Comparison of ENCODE assay signal across 1 cellular context in the genomic region with DNA sequence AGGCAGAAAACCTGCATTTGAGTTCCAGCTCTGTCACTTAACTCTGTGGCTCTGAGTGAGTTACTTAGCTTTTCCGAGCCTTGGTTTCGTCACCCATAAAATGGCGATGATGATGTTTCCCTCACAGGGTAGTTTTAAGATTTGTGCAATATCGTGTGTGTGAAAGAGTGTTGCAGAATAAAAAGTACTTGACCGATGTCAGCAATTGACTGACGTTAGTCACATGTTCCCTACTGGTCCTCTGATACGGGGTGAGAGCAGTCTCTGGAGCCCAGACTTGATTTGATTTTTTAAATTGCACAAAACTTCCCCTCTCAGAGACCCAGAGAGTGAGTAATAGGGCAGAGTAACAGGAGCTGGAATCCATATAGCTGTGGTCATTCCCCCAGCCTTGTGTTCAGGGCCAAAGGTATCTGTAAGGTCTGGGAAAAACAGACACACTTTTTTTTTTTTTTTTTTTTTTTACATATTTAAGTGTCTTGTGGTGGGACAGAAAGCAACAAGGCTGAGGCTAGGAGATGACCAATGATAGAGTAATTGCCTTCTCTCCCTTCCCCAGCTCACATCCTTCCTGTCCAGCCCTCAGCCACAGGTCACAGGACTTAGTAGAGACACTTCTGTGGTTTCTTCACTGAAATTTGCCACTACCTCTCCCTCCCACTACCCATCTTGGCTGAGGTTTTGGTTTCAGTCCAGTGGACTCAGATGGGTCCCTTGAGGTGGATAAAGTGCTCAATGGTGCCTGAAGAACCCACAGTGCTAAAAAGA.
TF ChIP-seq lines count a peak whose summit lies in the region.

No MANE protein-coding gene starts in this region.

TF ChIP-seq in HepG2, 621 proteins besides CTCF, POLR2A, EP300 and RAD21 (continued from another document and continues in another):
- TF ChIP-seq, protein P1, sequence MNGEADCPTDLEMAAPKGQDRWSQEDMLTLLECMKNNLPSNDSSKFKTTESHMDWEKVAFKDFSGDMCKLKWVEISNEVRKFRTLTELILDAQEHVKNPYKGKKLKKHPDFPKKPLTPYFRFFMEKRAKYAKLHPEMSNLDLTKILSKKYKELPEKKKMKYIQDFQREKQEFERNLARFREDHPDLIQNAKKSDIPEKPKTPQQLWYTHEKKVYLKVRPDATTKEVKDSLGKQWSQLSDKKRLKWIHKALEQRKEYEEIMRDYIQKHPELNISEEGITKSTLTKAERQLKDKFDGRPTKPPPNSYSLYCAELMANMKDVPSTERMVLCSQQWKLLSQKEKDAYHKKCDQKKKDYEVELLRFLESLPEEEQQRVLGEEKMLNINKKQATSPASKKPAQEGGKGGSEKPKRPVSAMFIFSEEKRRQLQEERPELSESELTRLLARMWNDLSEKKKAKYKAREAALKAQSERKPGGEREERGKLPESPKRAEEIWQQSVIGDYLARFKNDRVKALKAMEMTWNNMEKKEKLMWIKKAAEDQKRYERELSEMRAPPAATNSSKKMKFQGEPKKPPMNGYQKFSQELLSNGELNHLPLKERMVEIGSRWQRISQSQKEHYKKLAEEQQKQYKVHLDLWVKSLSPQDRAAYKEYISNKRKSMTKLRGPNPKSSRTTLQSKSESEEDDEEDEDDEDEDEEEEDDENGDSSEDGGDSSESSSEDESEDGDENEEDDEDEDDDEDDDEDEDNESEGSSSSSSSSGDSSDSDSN (CRISPR knock-in tag; IDR thresholded peaks at IDR 0.05), result peak; percentile 11; the same call in 1 of the 2 replicates
- TF ChIP-seq, protein P2, sequence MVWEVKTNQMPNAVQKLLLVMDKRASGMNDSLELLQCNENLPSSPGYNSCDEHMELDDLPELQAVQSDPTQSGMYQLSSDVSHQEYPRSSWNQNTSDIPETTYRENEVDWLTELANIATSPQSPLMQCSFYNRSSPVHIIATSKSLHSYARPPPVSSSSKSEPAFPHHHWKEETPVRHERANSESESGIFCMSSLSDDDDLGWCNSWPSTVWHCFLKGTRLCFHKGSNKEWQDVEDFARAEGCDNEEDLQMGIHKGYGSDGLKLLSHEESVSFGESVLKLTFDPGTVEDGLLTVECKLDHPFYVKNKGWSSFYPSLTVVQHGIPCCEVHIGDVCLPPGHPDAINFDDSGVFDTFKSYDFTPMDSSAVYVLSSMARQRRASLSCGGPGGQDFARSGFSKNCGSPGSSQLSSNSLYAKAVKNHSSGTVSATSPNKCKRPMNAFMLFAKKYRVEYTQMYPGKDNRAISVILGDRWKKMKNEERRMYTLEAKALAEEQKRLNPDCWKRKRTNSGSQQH (CRISPR knock-in tag; IDR thresholded peaks at IDR 0.05; ENCODE audit: low read depth), result no peak
- TF ChIP-seq ZNF3 (CRISPR knock-in tag; IDR thresholded peaks at IDR 0.05), result no peak
- peak; percentile 19; the same call in 1 of the 2 replicates for TF ChIP-seq MED1 (CRISPR knock-in tag; IDR thresholded peaks at IDR 0.05)
- no peak for TF ChIP-seq FOXP1 (IDR thresholded peaks at IDR 0.05)
- no peak for TF ChIP-seq FOXP1 (CRISPR knock-in tag; IDR thresholded peaks at IDR 0.05)
- TF ChIP-seq, protein P3, sequence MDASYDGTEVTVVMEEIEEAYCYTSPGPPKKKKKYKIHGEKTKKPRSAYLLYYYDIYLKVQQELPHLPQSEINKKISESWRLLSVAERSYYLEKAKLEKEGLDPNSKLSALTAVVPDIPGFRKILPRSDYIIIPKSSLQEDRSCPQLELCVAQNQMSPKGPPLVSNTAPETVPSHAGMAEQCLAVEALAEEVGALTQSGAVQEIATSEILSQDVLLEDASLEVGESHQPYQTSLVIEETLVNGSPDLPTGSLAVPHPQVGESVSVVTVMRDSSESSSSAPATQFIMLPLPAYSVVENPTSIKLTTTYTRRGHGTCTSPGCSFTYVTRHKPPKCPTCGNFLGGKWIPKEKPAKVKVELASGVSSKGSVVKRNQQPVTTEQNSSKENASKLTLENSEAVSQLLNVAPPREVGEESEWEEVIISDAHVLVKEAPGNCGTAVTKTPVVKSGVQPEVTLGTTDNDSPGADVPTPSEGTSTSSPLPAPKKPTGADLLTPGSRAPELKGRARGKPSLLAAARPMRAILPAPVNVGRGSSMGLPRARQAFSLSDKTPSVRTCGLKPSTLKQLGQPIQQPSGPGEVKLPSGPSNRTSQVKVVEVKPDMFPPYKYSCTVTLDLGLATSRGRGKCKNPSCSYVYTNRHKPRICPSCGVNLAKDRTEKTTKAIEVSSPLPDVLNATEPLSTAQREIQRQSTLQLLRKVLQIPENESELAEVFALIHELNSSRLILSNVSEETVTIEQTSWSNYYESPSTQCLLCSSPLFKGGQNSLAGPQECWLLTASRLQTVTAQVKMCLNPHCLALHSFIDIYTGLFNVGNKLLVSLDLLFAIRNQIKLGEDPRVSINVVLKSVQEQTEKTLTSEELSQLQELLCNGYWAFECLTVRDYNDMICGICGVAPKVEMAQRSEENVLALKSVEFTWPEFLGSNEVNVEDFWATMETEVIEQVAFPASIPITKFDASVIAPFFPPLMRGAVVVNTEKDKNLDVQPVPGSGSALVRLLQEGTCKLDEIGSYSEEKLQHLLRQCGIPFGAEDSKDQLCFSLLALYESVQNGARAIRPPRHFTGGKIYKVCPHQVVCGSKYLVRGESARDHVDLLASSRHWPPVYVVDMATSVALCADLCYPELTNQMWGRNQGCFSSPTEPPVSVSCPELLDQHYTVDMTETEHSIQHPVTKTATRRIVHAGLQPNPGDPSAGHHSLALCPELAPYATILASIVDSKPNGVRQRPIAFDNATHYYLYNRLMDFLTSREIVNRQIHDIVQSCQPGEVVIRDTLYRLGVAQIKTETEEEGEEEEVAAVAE (CRISPR knock-in tag; IDR thresholded peaks at IDR 0.05; ENCODE audit: borderline replicate concordance), result no peak
- no peak for TF ChIP-seq NFE2L1 (CRISPR knock-in tag; IDR thresholded peaks at IDR 0.05; ENCODE audit: borderline replicate concordance)
- TF ChIP-seq ZNF282 (IDR thresholded peaks at IDR 0.05; ENCODE audit: partially characterized antibody), result no peak
- TF ChIP-seq, protein P4, sequence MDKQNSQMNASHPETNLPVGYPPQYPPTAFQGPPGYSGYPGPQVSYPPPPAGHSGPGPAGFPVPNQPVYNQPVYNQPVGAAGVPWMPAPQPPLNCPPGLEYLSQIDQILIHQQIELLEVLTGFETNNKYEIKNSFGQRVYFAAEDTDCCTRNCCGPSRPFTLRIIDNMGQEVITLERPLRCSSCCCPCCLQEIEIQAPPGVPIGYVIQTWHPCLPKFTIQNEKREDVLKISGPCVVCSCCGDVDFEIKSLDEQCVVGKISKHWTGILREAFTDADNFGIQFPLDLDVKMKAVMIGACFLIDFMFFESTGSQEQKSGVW (CRISPR knock-in tag; IDR thresholded peaks at IDR 0.05; ENCODE audit: borderline replicate concordance), result no peak
- TF ChIP-seq HNF4G (IDR thresholded peaks at IDR 0.05; ENCODE audit: borderline replicate concordance, low read depth, low read length), result 0 out of 2 replicates have a peak, but pooled peaks have one; percentile 9
- TF ChIP-seq HNF4G (CRISPR knock-in tag; IDR thresholded peaks at IDR 0.05; ENCODE audit: borderline replicate concordance, low read depth), result no peak
- no peak for TF ChIP-seq ZNF570 (CRISPR knock-in tag; IDR thresholded peaks at IDR 0.05; ENCODE audit: borderline replicate concordance)
- no peak for TF ChIP-seq NBN (conservative IDR thresholded peaks at IDR 0.05)
- TF ChIP-seq HNF4A (CRISPR knock-in tag; IDR thresholded peaks at IDR 0.05), result no peak
- no peak for TF ChIP-seq ZNF264 (CRISPR knock-in tag; IDR thresholded peaks at IDR 0.05)
- TF ChIP-seq PPARG (CRISPR knock-in tag; conservative IDR thresholded peaks at IDR 0.05), result no peak
- TF ChIP-seq ZNF180 (CRISPR knock-in tag; IDR thresholded peaks at IDR 0.05; ENCODE audit: borderline replicate concordance, low read depth), result no peak
- 0 out of 2 replicates have a peak, but pooled peaks have one; percentile 2 for TF ChIP-seq ISL2 (CRISPR knock-in tag; IDR thresholded peaks at IDR 0.05)
- TF ChIP-seq, protein P5, sequence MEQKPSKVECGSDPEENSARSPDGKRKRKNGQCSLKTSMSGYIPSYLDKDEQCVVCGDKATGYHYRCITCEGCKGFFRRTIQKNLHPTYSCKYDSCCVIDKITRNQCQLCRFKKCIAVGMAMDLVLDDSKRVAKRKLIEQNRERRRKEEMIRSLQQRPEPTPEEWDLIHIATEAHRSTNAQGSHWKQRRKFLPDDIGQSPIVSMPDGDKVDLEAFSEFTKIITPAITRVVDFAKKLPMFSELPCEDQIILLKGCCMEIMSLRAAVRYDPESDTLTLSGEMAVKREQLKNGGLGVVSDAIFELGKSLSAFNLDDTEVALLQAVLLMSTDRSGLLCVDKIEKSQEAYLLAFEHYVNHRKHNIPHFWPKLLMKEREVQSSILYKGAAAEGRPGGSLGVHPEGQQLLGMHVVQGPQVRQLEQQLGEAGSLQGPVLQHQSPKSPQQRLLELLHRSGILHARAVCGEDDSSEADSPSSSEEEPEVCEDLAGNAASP (CRISPR knock-in tag; IDR thresholded peaks at IDR 0.05; ENCODE audit: borderline replicate concordance), result 0 out of 2 replicates have a peak, but pooled peaks have one; percentile 5
- TF ChIP-seq NFIB (CRISPR knock-in tag; IDR thresholded peaks at IDR 0.05; ENCODE audit: borderline replicate concordance), result no peak
- no peak for TF ChIP-seq ZNF296 (CRISPR knock-in tag; conservative IDR thresholded peaks at IDR 0.05)
- TF ChIP-seq, protein P6, sequence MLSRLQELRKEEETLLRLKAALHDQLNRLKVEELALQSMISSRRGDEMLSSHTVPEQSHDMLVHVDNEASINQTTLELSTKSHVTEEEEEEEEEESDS (CRISPR knock-in tag; IDR thresholded peaks at IDR 0.05; ENCODE audit: borderline replicate concordance), result no peak
- TF ChIP-seq, protein P7, sequence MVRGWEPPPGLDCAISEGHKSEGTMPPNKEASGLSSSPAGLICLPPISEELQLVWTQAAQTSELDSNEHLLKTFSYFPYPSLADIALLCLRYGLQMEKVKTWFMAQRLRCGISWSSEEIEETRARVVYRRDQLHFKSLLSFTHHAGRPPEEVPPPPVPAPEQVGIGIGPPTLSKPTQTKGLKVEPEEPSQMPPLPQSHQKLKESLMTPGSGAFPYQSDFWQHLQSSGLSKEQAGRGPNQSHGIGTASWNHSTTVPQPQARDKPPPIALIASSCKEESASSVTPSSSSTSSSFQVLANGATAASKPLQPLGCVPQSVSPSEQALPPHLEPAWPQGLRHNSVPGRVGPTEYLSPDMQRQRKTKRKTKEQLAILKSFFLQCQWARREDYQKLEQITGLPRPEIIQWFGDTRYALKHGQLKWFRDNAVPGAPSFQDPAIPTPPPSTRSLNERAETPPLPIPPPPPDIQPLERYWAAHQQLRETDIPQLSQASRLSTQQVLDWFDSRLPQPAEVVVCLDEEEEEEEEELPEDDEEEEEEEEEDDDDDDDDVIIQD (CRISPR knock-in tag; IDR thresholded peaks at IDR 0.05; ENCODE audit: low read depth), result no peak
- TF ChIP-seq HCFC1 (IDR thresholded peaks at IDR 0.05; ENCODE audit: low read depth, low read length), result no peak
- TF ChIP-seq, protein P8, sequence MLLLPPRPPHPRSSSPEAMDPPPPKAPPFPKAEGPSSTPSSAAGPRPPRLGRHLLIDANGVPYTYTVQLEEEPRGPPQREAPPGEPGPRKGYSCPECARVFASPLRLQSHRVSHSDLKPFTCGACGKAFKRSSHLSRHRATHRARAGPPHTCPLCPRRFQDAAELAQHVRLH (CRISPR knock-in tag; IDR thresholded peaks at IDR 0.05; ENCODE audit: borderline replicate concordance, low read depth), result no peak
- TF ChIP-seq XRCC5 (optimal IDR thresholded peaks at IDR 0.05; ENCODE audit: low read length), result no peak
- TF ChIP-seq ZNF556 (CRISPR knock-in tag; IDR thresholded peaks at IDR 0.05; ENCODE audit: borderline replicate concordance), result no peak
- TF ChIP-seq SPEN (CRISPR knock-in tag; IDR thresholded peaks at IDR 0.05; ENCODE audit: low read depth), result 0 out of 2 replicates have a peak, but pooled peaks have one; percentile 22
- TF ChIP-seq, protein P9, sequence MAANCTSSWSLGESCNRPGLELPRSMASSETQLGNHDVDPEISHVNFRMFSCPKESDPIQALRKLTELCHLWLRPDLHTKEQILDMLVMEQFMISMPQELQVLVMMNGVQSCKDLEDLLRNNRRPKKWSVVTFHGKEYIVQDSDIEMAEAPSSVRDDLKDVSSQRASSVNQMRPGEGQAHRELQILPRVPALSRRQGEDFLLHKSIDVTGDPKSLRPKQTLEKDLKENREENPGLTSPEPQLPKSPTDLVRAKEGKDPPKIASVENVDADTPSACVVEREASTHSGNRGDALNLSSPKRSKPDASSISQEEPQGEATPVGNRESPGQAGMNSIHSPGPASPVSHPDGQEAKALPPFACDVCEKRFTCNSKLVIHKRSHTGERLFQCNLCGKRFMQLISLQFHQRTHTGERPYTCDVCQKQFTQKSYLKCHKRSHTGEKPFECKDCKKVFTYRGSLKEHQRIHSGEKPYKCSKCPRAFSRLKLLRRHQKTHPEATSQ (CRISPR knock-in tag; IDR thresholded peaks at IDR 0.05; ENCODE audit: borderline replicate concordance), result no peak
- TF ChIP-seq SP1 (IDR thresholded peaks at IDR 0.05), result no peak
- no peak for TF ChIP-seq SP1 (CRISPR knock-in tag; IDR thresholded peaks at IDR 0.05)
- no peak for TF ChIP-seq ELF1 (CRISPR knock-in tag; IDR thresholded peaks at IDR 0.05)
- no peak for TF ChIP-seq FLYWCH1 (CRISPR knock-in tag; IDR thresholded peaks at IDR 0.05)
- TF ChIP-seq ZNF761 (CRISPR knock-in tag; conservative IDR thresholded peaks at IDR 0.05), result no peak
- no peak for TF ChIP-seq ZSCAN29 (CRISPR knock-in tag; conservative IDR thresholded peaks at IDR 0.05)
- TF ChIP-seq PAX8 (CRISPR knock-in tag; IDR thresholded peaks at IDR 0.05; ENCODE audit: borderline replicate concordance), result 0 out of 2 replicates have a peak, but pooled peaks have one; percentile 40
- TF ChIP-seq RXRB (CRISPR knock-in tag; IDR thresholded peaks at IDR 0.05; ENCODE audit: borderline replicate concordance), result peak; percentile 21; the same call in 1 of the 2 replicates
- TF ChIP-seq, protein P10, sequence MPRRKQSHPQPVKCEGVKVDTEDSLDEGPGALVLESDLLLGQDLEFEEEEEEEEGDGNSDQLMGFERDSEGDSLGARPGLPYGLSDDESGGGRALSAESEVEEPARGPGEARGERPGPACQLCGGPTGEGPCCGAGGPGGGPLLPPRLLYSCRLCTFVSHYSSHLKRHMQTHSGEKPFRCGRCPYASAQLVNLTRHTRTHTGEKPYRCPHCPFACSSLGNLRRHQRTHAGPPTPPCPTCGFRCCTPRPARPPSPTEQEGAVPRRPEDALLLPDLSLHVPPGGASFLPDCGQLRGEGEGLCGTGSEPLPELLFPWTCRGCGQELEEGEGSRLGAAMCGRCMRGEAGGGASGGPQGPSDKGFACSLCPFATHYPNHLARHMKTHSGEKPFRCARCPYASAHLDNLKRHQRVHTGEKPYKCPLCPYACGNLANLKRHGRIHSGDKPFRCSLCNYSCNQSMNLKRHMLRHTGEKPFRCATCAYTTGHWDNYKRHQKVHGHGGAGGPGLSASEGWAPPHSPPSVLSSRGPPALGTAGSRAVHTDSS (CRISPR knock-in tag; conservative IDR thresholded peaks at IDR 0.05), result no peak
- TF ChIP-seq RFX1 (IDR thresholded peaks at IDR 0.05), result no peak
